ENCODE assay signal across 1 cellular context in the genomic region with DNA sequence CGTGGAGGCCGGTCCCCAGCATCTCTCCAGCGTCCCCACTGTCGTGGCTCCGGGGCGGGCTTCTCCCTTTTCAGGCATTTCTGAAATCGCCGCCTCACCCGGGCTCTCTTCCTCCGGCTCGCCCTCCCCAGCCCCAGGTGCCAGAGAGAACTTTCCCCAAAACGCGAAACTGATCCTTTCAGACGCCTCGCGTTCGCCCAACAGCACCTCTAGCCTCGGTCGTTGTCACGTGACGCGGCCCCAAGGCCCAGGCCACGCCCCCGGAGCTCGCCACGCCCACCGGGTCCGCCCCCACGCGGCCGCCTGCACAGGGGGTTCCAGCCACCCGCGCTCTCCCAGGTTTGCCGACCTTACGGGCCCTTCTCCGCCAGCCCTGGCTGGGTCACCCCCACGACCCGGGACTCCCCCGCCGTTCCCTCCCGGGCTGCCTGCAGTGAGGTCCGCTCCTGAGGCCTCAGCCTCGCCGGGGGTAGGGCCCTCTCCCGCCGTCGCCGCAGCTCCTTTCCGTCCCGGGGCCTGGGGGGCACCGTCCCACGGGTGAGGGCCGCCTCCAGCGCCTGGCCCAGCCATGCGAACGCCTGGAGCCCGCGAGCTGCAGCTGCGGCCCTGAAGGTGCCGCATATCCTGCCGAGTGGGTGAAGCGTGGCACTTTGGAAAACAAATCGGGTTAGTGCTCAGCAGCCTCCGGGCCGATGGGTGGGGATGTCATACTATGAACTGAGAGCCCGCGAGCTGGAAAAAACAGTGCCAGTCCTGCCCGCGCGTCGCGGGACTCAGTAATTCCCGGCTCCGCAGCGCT.
TF ChIP-seq lines count a peak whose summit lies in the region.

No MANE protein-coding gene starts in this region.

TF ChIP-seq in HepG2, 621 proteins besides CTCF, POLR2A, EP300 and RAD21 (continued from another document and continues in another):
- TF ChIP-seq, protein P1, sequence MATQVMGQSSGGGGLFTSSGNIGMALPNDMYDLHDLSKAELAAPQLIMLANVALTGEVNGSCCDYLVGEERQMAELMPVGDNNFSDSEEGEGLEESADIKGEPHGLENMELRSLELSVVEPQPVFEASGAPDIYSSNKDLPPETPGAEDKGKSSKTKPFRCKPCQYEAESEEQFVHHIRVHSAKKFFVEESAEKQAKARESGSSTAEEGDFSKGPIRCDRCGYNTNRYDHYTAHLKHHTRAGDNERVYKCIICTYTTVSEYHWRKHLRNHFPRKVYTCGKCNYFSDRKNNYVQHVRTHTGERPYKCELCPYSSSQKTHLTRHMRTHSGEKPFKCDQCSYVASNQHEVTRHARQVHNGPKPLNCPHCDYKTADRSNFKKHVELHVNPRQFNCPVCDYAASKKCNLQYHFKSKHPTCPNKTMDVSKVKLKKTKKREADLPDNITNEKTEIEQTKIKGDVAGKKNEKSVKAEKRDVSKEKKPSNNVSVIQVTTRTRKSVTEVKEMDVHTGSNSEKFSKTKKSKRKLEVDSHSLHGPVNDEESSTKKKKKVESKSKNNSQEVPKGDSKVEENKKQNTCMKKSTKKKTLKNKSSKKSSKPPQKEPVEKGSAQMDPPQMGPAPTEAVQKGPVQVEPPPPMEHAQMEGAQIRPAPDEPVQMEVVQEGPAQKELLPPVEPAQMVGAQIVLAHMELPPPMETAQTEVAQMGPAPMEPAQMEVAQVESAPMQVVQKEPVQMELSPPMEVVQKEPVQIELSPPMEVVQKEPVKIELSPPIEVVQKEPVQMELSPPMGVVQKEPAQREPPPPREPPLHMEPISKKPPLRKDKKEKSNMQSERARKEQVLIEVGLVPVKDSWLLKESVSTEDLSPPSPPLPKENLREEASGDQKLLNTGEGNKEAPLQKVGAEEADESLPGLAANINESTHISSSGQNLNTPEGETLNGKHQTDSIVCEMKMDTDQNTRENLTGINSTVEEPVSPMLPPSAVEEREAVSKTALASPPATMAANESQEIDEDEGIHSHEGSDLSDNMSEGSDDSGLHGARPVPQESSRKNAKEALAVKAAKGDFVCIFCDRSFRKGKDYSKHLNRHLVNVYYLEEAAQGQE (IDR thresholded peaks at IDR 0.05; ENCODE audit: borderline replicate concordance in 1 of 2, low read depth in 1 of 2, low read length in 2 of 2), result no peak
- TF ChIP-seq CHD2 (IDR thresholded peaks at IDR 0.05; ENCODE audit: low read depth, low read length) (no peak), NR2F2 (IDR thresholded peaks at IDR 0.05; ENCODE audit: borderline replicate concordance, low read depth) (no peak), PLRG1 (conservative IDR thresholded peaks at IDR 0.05) (no peak), ZNF850 (CRISPR knock-in tag; conservative IDR thresholded peaks at IDR 0.05) (no peak), CBFB (CRISPR knock-in tag; IDR thresholded peaks at IDR 0.05) (peak; percentile 60; the same call in 1 of the 2 replicates), NAIF1 (CRISPR knock-in tag; IDR thresholded peaks at IDR 0.05; ENCODE audit: borderline replicate concordance) (no peak), ZNF30 (CRISPR knock-in tag; IDR thresholded peaks at IDR 0.05) (no peak), ZNF121 (CRISPR knock-in tag; IDR thresholded peaks at IDR 0.05) (no peak), HHEX (CRISPR knock-in tag; IDR thresholded peaks at IDR 0.05) (no peak), KMT2B (CRISPR knock-in tag; IDR thresholded peaks at IDR 0.05) (no peak), HOXD1 (CRISPR knock-in tag; IDR thresholded peaks at IDR 0.05) (0 out of 2 replicates have a peak, but pooled peaks have one; percentile 27), KAT2B (IDR thresholded peaks at IDR 0.05; ENCODE audit: borderline replicate concordance, low read depth, low read length) (no peak), PHB2 (IDR thresholded peaks at IDR 0.05; ENCODE audit: partially characterized antibody) (no peak), ZNF20 (CRISPR knock-in tag; IDR thresholded peaks at IDR 0.05) (peak; percentile 73; the same call in 1 of the 2 replicates), ZNF75D (CRISPR knock-in tag; IDR thresholded peaks at IDR 0.05; ENCODE audit: borderline replicate concordance) (no peak), ZNF207 (IDR thresholded peaks at IDR 0.05; ENCODE audit: borderline replicate concordance) (no peak), ZBTB7A (CRISPR knock-in tag; IDR thresholded peaks at IDR 0.05) (no peak), SNAI1 (CRISPR knock-in tag; IDR thresholded peaks at IDR 0.05; ENCODE audit: borderline replicate concordance) (no peak), ZNF761 (CRISPR knock-in tag; conservative IDR thresholded peaks at IDR 0.05) (no peak), CEBPB (IDR thresholded peaks at IDR 0.05; ENCODE audit: borderline replicate concordance, low read depth, low read length) (no peak), ARNT2 (CRISPR knock-in tag; IDR thresholded peaks at IDR 0.05; ENCODE audit: low read depth) (peak; percentile 76), STAT5B (CRISPR knock-in tag; IDR thresholded peaks at IDR 0.05) (no peak), ZSCAN29 (CRISPR knock-in tag; conservative IDR thresholded peaks at IDR 0.05) (no peak; the same call in 1 of the 2 replicates), CREB1 (IDR thresholded peaks at IDR 0.05) (peak; percentile 70), CREB1 (CRISPR knock-in tag; IDR thresholded peaks at IDR 0.05) (no peak), KLF16 (CRISPR knock-in tag; IDR thresholded peaks at IDR 0.05) (0 out of 4 replicates have a peak, but pooled peaks of 1 of the 2 experiments have one; percentile 46), ZZZ3 (CRISPR knock-in tag; IDR thresholded peaks at IDR 0.05; ENCODE audit: borderline replicate concordance) (no peak), PRMT3 (CRISPR knock-in tag; IDR thresholded peaks at IDR 0.05; ENCODE audit: borderline replicate concordance, low read depth) (no peak), ELF3 (CRISPR knock-in tag; IDR thresholded peaks at IDR 0.05) (no peak), ZNF747 (CRISPR knock-in tag; IDR thresholded peaks at IDR 0.05; ENCODE audit: borderline replicate concordance) (peak; percentile 67; the same call in 1 of the 2 replicates), TEAD2 (CRISPR knock-in tag; IDR thresholded peaks at IDR 0.05) (no peak), SRSF4 (IDR thresholded peaks at IDR 0.05; ENCODE audit: low read depth, low read length, poor library complexity, severe bottlenecking) (no peak), KDM1A (CRISPR knock-in tag; IDR thresholded peaks at IDR 0.05) (no peak), GFI1 (CRISPR knock-in tag; IDR thresholded peaks at IDR 0.05; ENCODE audit: borderline replicate concordance) (no peak), ZNF768 (CRISPR knock-in tag; IDR thresholded peaks at IDR 0.05) (peak; percentile 57; the same call in 1 of the 2 replicates)
- TF ChIP-seq, protein P2, sequence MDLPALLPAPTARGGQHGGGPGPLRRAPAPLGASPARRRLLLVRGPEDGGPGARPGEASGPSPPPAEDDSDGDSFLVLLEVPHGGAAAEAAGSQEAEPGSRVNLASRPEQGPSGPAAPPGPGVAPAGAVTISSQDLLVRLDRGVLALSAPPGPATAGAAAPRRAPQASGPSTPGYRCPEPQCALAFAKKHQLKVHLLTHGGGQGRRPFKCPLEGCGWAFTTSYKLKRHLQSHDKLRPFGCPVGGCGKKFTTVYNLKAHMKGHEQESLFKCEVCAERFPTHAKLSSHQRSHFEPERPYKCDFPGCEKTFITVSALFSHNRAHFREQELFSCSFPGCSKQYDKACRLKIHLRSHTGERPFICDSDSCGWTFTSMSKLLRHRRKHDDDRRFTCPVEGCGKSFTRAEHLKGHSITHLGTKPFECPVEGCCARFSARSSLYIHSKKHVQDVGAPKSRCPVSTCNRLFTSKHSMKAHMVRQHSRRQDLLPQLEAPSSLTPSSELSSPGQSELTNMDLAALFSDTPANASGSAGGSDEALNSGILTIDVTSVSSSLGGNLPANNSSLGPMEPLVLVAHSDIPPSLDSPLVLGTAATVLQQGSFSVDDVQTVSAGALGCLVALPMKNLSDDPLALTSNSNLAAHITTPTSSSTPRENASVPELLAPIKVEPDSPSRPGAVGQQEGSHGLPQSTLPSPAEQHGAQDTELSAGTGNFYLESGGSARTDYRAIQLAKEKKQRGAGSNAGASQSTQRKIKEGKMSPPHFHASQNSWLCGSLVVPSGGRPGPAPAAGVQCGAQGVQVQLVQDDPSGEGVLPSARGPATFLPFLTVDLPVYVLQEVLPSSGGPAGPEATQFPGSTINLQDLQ (CRISPR knock-in tag; IDR thresholded peaks at IDR 0.05), result peak; percentile 23; the same call in 1 of the 2 replicates
- TF ChIP-seq, protein P3, sequence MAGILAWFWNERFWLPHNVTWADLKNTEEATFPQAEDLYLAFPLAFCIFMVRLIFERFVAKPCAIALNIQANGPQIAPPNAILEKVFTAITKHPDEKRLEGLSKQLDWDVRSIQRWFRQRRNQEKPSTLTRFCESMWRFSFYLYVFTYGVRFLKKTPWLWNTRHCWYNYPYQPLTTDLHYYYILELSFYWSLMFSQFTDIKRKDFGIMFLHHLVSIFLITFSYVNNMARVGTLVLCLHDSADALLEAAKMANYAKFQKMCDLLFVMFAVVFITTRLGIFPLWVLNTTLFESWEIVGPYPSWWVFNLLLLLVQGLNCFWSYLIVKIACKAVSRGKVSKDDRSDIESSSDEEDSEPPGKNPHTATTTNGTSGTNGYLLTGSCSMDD (CRISPR knock-in tag; IDR thresholded peaks at IDR 0.05), result no peak
- TF ChIP-seq, protein P4, sequence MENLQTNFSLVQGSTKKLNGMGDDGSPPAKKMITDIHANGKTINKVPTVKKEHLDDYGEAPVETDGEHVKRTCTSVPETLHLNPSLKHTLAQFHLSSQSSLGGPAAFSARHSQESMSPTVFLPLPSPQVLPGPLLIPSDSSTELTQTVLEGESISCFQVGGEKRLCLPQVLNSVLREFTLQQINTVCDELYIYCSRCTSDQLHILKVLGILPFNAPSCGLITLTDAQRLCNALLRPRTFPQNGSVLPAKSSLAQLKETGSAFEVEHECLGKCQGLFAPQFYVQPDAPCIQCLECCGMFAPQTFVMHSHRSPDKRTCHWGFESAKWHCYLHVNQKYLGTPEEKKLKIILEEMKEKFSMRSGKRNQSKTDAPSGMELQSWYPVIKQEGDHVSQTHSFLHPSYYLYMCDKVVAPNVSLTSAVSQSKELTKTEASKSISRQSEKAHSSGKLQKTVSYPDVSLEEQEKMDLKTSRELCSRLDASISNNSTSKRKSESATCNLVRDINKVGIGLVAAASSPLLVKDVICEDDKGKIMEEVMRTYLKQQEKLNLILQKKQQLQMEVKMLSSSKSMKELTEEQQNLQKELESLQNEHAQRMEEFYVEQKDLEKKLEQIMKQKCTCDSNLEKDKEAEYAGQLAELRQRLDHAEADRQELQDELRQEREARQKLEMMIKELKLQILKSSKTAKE (CRISPR knock-in tag; IDR thresholded peaks at IDR 0.05; ENCODE audit: borderline replicate concordance), result peak; percentile 28; the same call in 1 of the 2 replicates
- TF ChIP-seq, protein P5, sequence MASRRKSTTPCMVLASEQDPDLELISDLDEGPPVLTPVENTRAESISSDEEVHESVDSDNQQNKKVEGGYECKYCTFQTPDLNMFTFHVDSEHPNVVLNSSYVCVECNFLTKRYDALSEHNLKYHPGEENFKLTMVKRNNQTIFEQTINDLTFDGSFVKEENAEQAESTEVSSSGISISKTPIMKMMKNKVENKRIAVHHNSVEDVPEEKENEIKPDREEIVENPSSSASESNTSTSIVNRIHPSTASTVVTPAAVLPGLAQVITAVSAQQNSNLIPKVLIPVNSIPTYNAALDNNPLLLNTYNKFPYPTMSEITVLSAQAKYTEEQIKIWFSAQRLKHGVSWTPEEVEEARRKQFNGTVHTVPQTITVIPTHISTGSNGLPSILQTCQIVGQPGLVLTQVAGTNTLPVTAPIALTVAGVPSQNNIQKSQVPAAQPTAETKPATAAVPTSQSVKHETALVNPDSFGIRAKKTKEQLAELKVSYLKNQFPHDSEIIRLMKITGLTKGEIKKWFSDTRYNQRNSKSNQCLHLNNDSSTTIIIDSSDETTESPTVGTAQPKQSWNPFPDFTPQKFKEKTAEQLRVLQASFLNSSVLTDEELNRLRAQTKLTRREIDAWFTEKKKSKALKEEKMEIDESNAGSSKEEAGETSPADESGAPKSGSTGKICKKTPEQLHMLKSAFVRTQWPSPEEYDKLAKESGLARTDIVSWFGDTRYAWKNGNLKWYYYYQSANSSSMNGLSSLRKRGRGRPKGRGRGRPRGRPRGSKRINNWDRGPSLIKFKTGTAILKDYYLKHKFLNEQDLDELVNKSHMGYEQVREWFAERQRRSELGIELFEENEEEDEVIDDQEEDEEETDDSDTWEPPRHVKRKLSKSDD (CRISPR knock-in tag; IDR thresholded peaks at IDR 0.05; ENCODE audit: low read depth), result no peak
- TF ChIP-seq, protein P6, sequence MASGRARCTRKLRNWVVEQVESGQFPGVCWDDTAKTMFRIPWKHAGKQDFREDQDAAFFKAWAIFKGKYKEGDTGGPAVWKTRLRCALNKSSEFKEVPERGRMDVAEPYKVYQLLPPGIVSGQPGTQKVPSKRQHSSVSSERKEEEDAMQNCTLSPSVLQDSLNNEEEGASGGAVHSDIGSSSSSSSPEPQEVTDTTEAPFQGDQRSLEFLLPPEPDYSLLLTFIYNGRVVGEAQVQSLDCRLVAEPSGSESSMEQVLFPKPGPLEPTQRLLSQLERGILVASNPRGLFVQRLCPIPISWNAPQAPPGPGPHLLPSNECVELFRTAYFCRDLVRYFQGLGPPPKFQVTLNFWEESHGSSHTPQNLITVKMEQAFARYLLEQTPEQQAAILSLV (CRISPR knock-in tag; IDR thresholded peaks at IDR 0.05; ENCODE audit: borderline replicate concordance), result peak; percentile 82; the same call in 1 of the 2 replicates
- TF ChIP-seq, protein P7, sequence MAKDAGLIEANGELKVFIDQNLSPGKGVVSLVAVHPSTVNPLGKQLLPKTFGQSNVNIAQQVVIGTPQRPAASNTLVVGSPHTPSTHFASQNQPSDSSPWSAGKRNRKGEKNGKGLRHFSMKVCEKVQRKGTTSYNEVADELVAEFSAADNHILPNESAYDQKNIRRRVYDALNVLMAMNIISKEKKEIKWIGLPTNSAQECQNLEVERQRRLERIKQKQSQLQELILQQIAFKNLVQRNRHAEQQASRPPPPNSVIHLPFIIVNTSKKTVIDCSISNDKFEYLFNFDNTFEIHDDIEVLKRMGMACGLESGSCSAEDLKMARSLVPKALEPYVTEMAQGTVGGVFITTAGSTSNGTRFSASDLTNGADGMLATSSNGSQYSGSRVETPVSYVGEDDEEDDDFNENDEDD (CRISPR knock-in tag; IDR thresholded peaks at IDR 0.05; ENCODE audit: borderline replicate concordance), result peak; percentile 47; the same call in 1 of the 2 replicates
- TF ChIP-seq, protein P8, sequence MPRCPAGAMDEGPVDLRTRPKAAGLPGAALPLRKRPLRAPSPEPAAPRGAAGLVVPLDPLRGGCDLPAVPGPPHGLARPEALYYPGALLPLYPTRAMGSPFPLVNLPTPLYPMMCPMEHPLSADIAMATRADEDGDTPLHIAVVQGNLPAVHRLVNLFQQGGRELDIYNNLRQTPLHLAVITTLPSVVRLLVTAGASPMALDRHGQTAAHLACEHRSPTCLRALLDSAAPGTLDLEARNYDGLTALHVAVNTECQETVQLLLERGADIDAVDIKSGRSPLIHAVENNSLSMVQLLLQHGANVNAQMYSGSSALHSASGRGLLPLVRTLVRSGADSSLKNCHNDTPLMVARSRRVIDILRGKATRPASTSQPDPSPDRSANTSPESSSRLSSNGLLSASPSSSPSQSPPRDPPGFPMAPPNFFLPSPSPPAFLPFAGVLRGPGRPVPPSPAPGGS (CRISPR knock-in tag; IDR thresholded peaks at IDR 0.05), result no peak
- TF ChIP-seq, protein P9, sequence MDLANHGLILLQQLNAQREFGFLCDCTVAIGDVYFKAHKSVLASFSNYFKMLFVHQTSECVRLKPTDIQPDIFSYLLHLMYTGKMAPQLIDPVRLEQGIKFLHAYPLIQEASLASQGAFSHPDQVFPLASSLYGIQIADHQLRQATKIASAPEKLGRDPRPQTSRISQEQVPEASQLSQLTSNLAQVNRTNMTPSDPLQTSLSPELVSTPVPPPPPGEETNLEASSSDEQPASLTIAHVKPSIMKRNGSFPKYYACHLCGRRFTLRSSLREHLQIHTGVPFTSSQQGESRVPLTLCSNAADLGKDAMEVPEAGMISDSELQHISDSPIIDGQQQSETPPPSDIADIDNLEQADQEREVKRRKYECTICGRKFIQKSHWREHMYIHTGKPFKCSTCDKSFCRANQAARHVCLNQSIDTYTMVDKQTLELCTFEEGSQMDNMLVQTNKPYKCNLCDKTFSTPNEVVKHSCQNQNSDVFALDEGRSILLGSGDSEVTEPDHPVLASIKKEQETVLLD (CRISPR knock-in tag; IDR thresholded peaks at IDR 0.05; ENCODE audit: low read depth), result peak; percentile 67
